In genomic region chr1:32337855-32338636, GRCh38 we compare ENCODE assay signal across 9 cellular contexts. TPM values are rescaled to one million over a fixed set of nuclear protein-coding genes. Genes with fewer than 3 reads are reported as not detected.
A peak's percentile ranks its signal among the peaks of the same experiment; 100 is the strongest.
DNase-seq lines count a peak whose midpoint lies in the region; ATAC-seq and TF ChIP-seq lines count a peak whose summit lies in the region.
"Had no signal": no experiment of that assay in that cellular context is flagged by ENCODE, and none has a peak within 500 bp of the region (broad histone marks: within the 10 kb centered on the region; RNA-seq: fewer than 3 reads in every experiment).

No MANE protein-coding gene starts in this region.

- no peak for TF ChIP-seq CTCF in Panc1 (IDR thresholded peaks at IDR 0.05)

- H3K27me3 ChIP-seq in Panc1 (ENCODE audit: control insufficient read depth, insufficient read depth, low read length) = no peaks in the 10 kb centered on the region

- CTCF ChIA-PET in Panc1 (lab: Charles Lee) = interaction anchor here (0.6 to 0.7 kb wide), 4 partner anchors 13 to 810 kb away, joined by 6 to 9 read pairs (median 7); no protein-coding TSS in a partner anchor

- DNase-seq in Panc1 (ENCODE audit: low read depth, low spot score) = no peak
- peak; percentile 59 for DNase-seq in epidermal melanocyte (ENCODE audit: insufficient read length, low spot score)
- DNase-seq in putamen (ENCODE audit: low spot score) = peak; percentile 97
- DNase-seq in NCI-H1092 (lab: John Stamatoyannopoulos, UW) = no peak
- no peak for DNase-seq in stimulated activated CD4-positive, alpha-beta T cell treated with anti-CD3 and anti-CD28 coated beads, Interleukin-15, amount 100 ng/mL, for 24 hours
- no peak for DNase-seq in T-helper 9 cell

- intact Hi-C loops in Panc1 (cut with micrococcal nuclease; ENCODE audit: unreplicated experiment) = no loop called here

- BruUV-seq in Panc1 (replicated peaks; lab: Mats Ljungman, UMichigan) = no TSS peak

- in situ Hi-C loops in Panc1 (cut with HindIII; ENCODE audit: low pct_unique_long_range_greater_than_20kb, low sequenced_read_pairs) = no loop called here

- ATAC-seq in GM21786 (IDR thresholded peaks at IDR 0.05; ENCODE audit: unreplicated experiment) = peak; percentile 24
- peak; percentile 41 for ATAC-seq in Panc1
- ATAC-seq in GM18520 (IDR thresholded peaks at IDR 0.05; ENCODE audit: unreplicated experiment) = no peak

- no peaks in the 10 kb centered on the region for H3K9me3 ChIP-seq in Panc1 (ENCODE audit: control insufficient read depth, insufficient read depth, low read depth, low read length)

- H3K4me3 ChIP-seq in Panc1 (ENCODE audit: low read depth in 2 of 2, low read length in 2 of 2) = no peak overlapping the region

- H3K4me1 ChIP-seq in Panc1 (ENCODE audit: control insufficient read depth, insufficient read depth, low read length) = peaks cover 37% of the 10 kb centered on the region

- POLR2A ChIA-PET in Panc1 (lab: Charles Lee) = no interaction called here

- H3K27ac ChIP-seq in Panc1 (ENCODE audit: low read length) = peak overlapping the region; percentile 79

- H3K36me3 ChIP-seq in Panc1 (ENCODE audit: control insufficient read depth, insufficient read depth, low read length) = peaks cover 5% of the 10 kb centered on the region

RNA-seq across cellular contexts. Expression of gene MARCKSL1, which starts 2.0 kb away (rescaled TPM):
- 176 TPM for total RNA-seq in Panc1 (2021; ENCODE audit: unreplicated experiment)
- 307 TPM for polyA plus RNA-seq in Panc1 (2012; ENCODE audit: insufficient read length)

RNA-seq across cellular contexts. Expression of gene FAM229A, which starts 24.2 kb away (rescaled TPM):
- 6.7 TPM for total RNA-seq in Panc1 (2021; ENCODE audit: unreplicated experiment)
- 7.8 TPM for polyA plus RNA-seq in Panc1 (2012; ENCODE audit: insufficient read length)

RNA-seq across cellular contexts. Expression of gene TSSK3, which starts 24.3 kb away (rescaled TPM):
- 3.6 TPM for total RNA-seq in Panc1 (2021; ENCODE audit: unreplicated experiment)
- 1.3 TPM for polyA plus RNA-seq in Panc1 (2012; ENCODE audit: insufficient read length)
- total RNA-seq: lung microvascular endothelial cell had no signal

RNA-seq across cellular contexts. Expression of gene HDAC1, which starts 46.2 kb away (rescaled TPM):
- total RNA-seq in Panc1 (2021; ENCODE audit: unreplicated experiment) = 256 TPM
- 290 TPM for polyA plus RNA-seq in Panc1 (2012; ENCODE audit: insufficient read length)

RNA-seq across cellular contexts. Expression of gene BSDC1, which starts 56.2 kb away (rescaled TPM):
- 64.9 TPM for total RNA-seq in Panc1 (2021; ENCODE audit: unreplicated experiment)
- 58.6 TPM for polyA plus RNA-seq in Panc1 (2012; ENCODE audit: insufficient read length)

Comparison
In these comparisons a context has a peak if more than half of its experiments do, and no peak if none do; other contexts are left out.
1. DNase-seq: peak in epidermal melanocyte (single experiment) and putamen (single experiment); none in Panc1 (single experiment), NCI-H1092 (single experiment), stimulated activated CD4-positive, alpha-beta T cell treated with anti-CD3 and anti-CD28 coated beads, Interleukin-15, amount 100 ng/mL, for 24 hours (single experiment) and T-helper 9 cell (single experiment).